8 cellular contexts compared by ENCODE assay signal in the genomic region with DNA sequence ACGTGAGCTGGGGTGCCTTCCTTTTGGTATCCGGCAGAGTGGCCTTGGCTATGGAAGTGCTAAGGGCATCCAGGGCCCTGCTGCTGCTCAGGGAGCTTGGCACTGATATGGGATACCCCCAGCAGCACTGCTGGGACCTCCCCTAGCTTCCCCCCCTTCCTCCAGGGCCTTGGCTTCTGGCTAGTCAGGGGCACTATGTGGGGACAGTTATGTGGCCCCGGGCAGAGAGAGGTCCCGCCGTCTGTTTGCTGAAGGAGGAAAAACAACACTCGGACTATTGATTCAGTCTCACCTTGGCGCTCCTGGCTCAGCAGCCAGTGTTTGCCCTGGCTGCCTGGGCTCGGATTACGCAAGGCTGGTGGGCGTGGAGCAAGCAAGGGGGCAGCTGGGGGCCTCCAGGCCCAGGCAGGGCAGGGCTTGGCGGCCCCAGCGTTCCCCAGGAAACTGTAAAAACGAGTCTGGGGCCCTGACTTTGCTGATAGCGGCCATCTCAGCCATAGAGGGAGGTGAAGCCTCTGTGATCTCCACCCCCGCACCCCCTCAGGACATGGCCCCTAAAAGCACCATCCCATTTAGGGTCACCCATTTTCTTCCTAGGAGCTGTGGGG. TPM values are rescaled to one million over a fixed set of nuclear protein-coding genes. Genes with fewer than 3 reads are reported as not detected.
A peak's percentile ranks its signal among the peaks of the same experiment; 100 is the strongest.
DNase-seq lines count a peak whose midpoint lies in the region; ATAC-seq and TF ChIP-seq lines count a peak whose summit lies in the region.

No MANE protein-coding gene starts in this region.

- peaks cover 18% of the 10 kb centered on the region for H3K36me3 Mint-ChIP-seq in GM23338 (ENCODE audit: low read depth)

- WGBS in trophoblast cell (ENCODE audit: extremely low coverage, insufficient coverage, insufficient read length) = no CpG with 5 or more reads among the region's 15 CpGs

- H3K27ac ChIP-seq in GM23338 (ENCODE audit: low read depth) (peak overlapping the region; percentile 59; the same call in 1 of the 2 replicates), dorsolateral prefrontal cortex (peak overlapping the region in 55 of 59 donors; percentile 10 to 99 (median 93)), trophoblast cell (ENCODE audit: low read depth, low read length) (peak overlapping the region; percentile 92)

- H3K79me2 ChIP-seq in GM23338 (replicated peaks; ENCODE audit: insufficient read depth) (peaks cover 22% of the 10 kb centered on the region), trophoblast cell (ENCODE audit: control insufficient read depth, insufficient read depth, low read length, poor library complexity) (peaks cover 36% of the 10 kb centered on the region)

- H3K4me3 Mint-ChIP-seq in GM23338 = no peak overlapping the region

- H2BK120ac ChIP-seq in trophoblast cell (ENCODE audit: insufficient read depth, low read length, poor library complexity) = no peak overlapping the region

- peak overlapping the region; percentile 98 for H3K4ac ChIP-seq in trophoblast cell (ENCODE audit: low read depth, low read length)

- no peak overlapping the region for H3K23ac ChIP-seq in trophoblast cell (ENCODE audit: low read length)

- H3K4me3 ChIP-seq in GM23338 (peak overlapping the region; percentile 20; the same call in 1 of the 2 replicates), dorsolateral prefrontal cortex (peak overlapping the region in 39 of 59 donors; percentile 1 to 94 (median 82)), trophoblast cell (ENCODE audit: low read depth, low read length) (no peak overlapping the region)

- no peaks in the 10 kb centered on the region; the same call in 1 of the 2 replicates for H3K36me3 ChIP-seq in GM23338 (ENCODE audit: insufficient read depth)
- peaks cover 41% of the 10 kb centered on the region in 2 experiments for H3K36me3 ChIP-seq in trophoblast cell (ENCODE audit: control insufficient read depth in 1 of 2, insufficient read depth in 2 of 2, low read length in 2 of 2)

- peaks cover 17% of the 10 kb centered on the region for H3F3A ChIP-seq in GM23338 (replicated peaks; ENCODE audit: low read depth)

- H2BK12ac ChIP-seq in trophoblast cell (ENCODE audit: low read length) = peak overlapping the region; percentile 19

- no peaks in the 10 kb centered on the region for H3K9me3 Mint-ChIP-seq in GM23338

- peaks cover 41% of the 10 kb centered on the region for H3K4me1 ChIP-seq in GM23338 (ENCODE audit: insufficient read depth)
- peaks cover 23 to 31% of the 10 kb centered on the region in 2 experiments for H3K4me1 ChIP-seq in trophoblast cell (ENCODE audit: control insufficient read depth in 1 of 2, insufficient read depth in 2 of 2, low read length in 2 of 2)

- H2AFZ ChIP-seq in GM23338 = no peak overlapping the region
- peak overlapping the region; percentile 5 for H2AFZ ChIP-seq in trophoblast cell (ENCODE audit: insufficient read depth, low read length, poor library complexity)

- H3K27me3 ChIP-seq in GM23338 (ENCODE audit: insufficient read depth) (no peaks in the 10 kb centered on the region), dorsolateral prefrontal cortex (no peaks in the 10 kb centered on the region), trophoblast cell (ENCODE audit: insufficient read depth, low read length) (no peaks in the 10 kb centered on the region)

- H4K12ac ChIP-seq in trophoblast cell (ENCODE audit: low read depth, low read length) = no peak overlapping the region

- ATAC-seq in GM23338 (peak; percentile 39), GM21529 (IDR thresholded peaks at IDR 0.05; ENCODE audit: unreplicated experiment) (no peak), HG03571 (IDR thresholded peaks at IDR 0.05; ENCODE audit: unreplicated experiment) (no peak)

- H4K20me1 ChIP-seq in GM23338 (replicated peaks; ENCODE audit: insufficient read depth) = no peaks in the 10 kb centered on the region

- peak overlapping the region; percentile 12 for H2BK5ac ChIP-seq in trophoblast cell (ENCODE audit: low read depth, low read length, poor library complexity)

- H3K9me2 ChIP-seq in GM23338 (ENCODE audit: insufficient read depth) = no peaks in the 10 kb centered on the region

- peaks cover 49% of the 10 kb centered on the region for H3K79me1 ChIP-seq in trophoblast cell (ENCODE audit: low read length)

- peaks cover 6% of the 10 kb centered on the region for H3K27me3 Mint-ChIP-seq in GM23338 (ENCODE audit: insufficient read depth, low read depth, poor library complexity)

- H4K91ac ChIP-seq in trophoblast cell (ENCODE audit: low read depth, low read length) = peak overlapping the region; percentile 69

- intact Hi-C loops in dorsolateral prefrontal cortex (cut with DNase I) = loop anchor here (2.0 to 5.0 kb wide), 3 partner anchors 29 to 157 kb away; a partner anchor contains a TSS

- peak overlapping the region; percentile 84; the same call in 1 of the 2 replicates for H3K4me2 ChIP-seq in GM23338
- H3K4me2 ChIP-seq in trophoblast cell (ENCODE audit: low read length) = peak overlapping the region; percentile 89

- H3K4me1 Mint-ChIP-seq in GM23338 = peaks cover 45% of the 10 kb centered on the region

- no peak overlapping the region for H3K27ac Mint-ChIP-seq in GM23338

- peak overlapping the region; percentile 25 for H4K8ac ChIP-seq in trophoblast cell (ENCODE audit: low read depth, low read length)

- H3K9me3 ChIP-seq in trophoblast cell (ENCODE audit: insufficient read depth, low read depth, low read length) = no peaks in the 10 kb centered on the region

- H3K14ac ChIP-seq in trophoblast cell (ENCODE audit: low read length) = peak overlapping the region; percentile 36

- H2AK5ac ChIP-seq in trophoblast cell (ENCODE audit: low read length) = peak overlapping the region; percentile 11

- DNase-seq in GM23338 (ENCODE audit: low spot score) (peak; percentile 57), NCI-H526 (lab: John Stamatoyannopoulos, UW) (peak; percentile 55 to 89), dorsolateral prefrontal cortex (no peak), trophoblast cell (no peak), NK-92 (lab: John Stamatoyannopoulos, UW; ENCODE audit: unreplicated experiment) (no peak), OCI-M2 (lab: John Stamatoyannopoulos, UW; ENCODE audit: unreplicated experiment) (no peak)

- peak overlapping the region; percentile 2 for H3K18ac ChIP-seq in trophoblast cell (ENCODE audit: low read length)

- peak overlapping the region; percentile 57 for H3K9ac ChIP-seq in trophoblast cell (ENCODE audit: low read length)

- TF ChIP-seq CTCF in GM23338 (conservative IDR thresholded peaks at IDR 0.05; ENCODE audit: low read depth in 2 of 2) = no peak
- no peak for TF ChIP-seq CTCF in dorsolateral prefrontal cortex (IDR thresholded peaks at IDR 0.05 in 54 of 56, conservative IDR thresholded peaks at IDR 0.05 in 2 of 56; ENCODE audit: low read depth in 1 of 56, partially characterized antibody in 56 of 56)

TF ChIP-seq in GM23338, 12 proteins besides CTCF, POLR2A, EP300 and RAD21 (continues in another document):
- TF ChIP-seq NANOG (IDR thresholded peaks at IDR 0.05; ENCODE audit: borderline replicate concordance) (no peak), STAT1 (IDR thresholded peaks at IDR 0.05; ENCODE audit: unreplicated experiment) (no peak), JUNB (IDR thresholded peaks at IDR 0.05; ENCODE audit: unreplicated experiment) (no peak), CREB1 (CRISPR knock-in tag; IDR thresholded peaks at IDR 0.05; ENCODE audit: low read depth) (no peak), POLR2AphosphoS5 (IDR thresholded peaks at IDR 0.05; ENCODE audit: low read depth) (no peak), EZH2phosphoT487 (IDR thresholded peaks at IDR 0.05; ENCODE audit: unreplicated experiment) (no peak), ZNF331 (CRISPR knock-in tag; IDR thresholded peaks at IDR 0.05; ENCODE audit: low read depth) (no peak)
- TF ChIP-seq, protein P1, sequence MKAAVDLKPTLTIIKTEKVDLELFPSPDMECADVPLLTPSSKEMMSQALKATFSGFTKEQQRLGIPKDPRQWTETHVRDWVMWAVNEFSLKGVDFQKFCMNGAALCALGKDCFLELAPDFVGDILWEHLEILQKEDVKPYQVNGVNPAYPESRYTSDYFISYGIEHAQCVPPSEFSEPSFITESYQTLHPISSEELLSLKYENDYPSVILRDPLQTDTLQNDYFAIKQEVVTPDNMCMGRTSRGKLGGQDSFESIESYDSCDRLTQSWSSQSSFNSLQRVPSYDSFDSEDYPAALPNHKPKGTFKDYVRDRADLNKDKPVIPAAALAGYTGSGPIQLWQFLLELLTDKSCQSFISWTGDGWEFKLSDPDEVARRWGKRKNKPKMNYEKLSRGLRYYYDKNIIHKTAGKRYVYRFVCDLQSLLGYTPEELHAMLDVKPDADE (IDR thresholded peaks at IDR 0.05) = no peak

RNA-seq across cellular contexts. Expression of a gene that starts 5.7 kb away (rescaled TPM):
- total RNA-seq in GM23338 (2014; rRNA removed; shearing (Covaris generic)) = 15.7 and 20.9 TPM in 2 replicates
- polyA plus RNA-seq in GM23338 (2016; fragmentation: Nextera tagmentation; extraction: Ambion mirVana) = 6.3 and 7.4 TPM in 2 replicates
- 10 to 100 TPM; 28.0 to 73.1 (median 40.8) TPM for total RNA-seq in dorsolateral prefrontal cortex
- 241 and 261 TPM in 2 replicates for polyA plus RNA-seq in trophoblast cell (2013)

RNA-seq across cellular contexts. Expression of a gene that starts 10.2 kb away (rescaled TPM):
- total RNA-seq in GM23338 (2014; rRNA removed; shearing (Covaris generic)) = 14.4 and 18.6 TPM in 2 replicates
- polyA plus RNA-seq in GM23338 (2016; fragmentation: Nextera tagmentation; extraction: Ambion mirVana) = 2.7 and 3.1 TPM in 2 replicates
- total RNA-seq in dorsolateral prefrontal cortex = 10 to 100 TPM in 95 of 120 experiments, 1 to 10 TPM in 25; 5.3 to 39.5 (median 13.8) TPM
- polyA plus RNA-seq in trophoblast cell (2013) = 11.0 and 11.7 TPM in 2 replicates

RNA-seq across cellular contexts. Expression of a gene that starts 29.0 kb away (rescaled TPM):
- 3.5 and 17.1 TPM in 2 replicates for total RNA-seq in GM23338 (2014; rRNA removed; shearing (Covaris generic))
- polyA plus RNA-seq in GM23338 (2016; fragmentation: Nextera tagmentation; extraction: Ambion mirVana) = 8.0 and 8.2 TPM in 2 replicates
- 100 to 1,000 TPM; 152 to 468 (median 226) TPM for total RNA-seq in dorsolateral prefrontal cortex
- 21.0 and 22.3 TPM in 2 replicates for polyA plus RNA-seq in trophoblast cell (2013)

RNA-seq across cellular contexts. Expression of a gene that starts 58.2 kb away (rescaled TPM):
- 9.1 and 19.0 TPM in 2 replicates for total RNA-seq in GM23338 (2014; rRNA removed; shearing (Covaris generic))
- polyA plus RNA-seq in GM23338 (2016; fragmentation: Nextera tagmentation; extraction: Ambion mirVana) = 16.0 and 17.4 TPM in 2 replicates
- 10 to 100 TPM in 119 of 120 experiments, 1 to 10 TPM in 1; 8.6 to 40.8 (median 20.2) TPM for total RNA-seq in dorsolateral prefrontal cortex
- 6.9 and 7.4 TPM in 2 replicates for polyA plus RNA-seq in trophoblast cell (2013)

Comparison
In these comparisons a context has a peak if more than half of its experiments do, and no peak if none do; other contexts are left out.
1. DNase-seq: peak in GM23338 (single experiment) and NCI-H526 (2 of 2); none in dorsolateral prefrontal cortex (0 of 10), trophoblast cell (0 of 2), NK-92 (single experiment) and OCI-M2 (single experiment).
2. Peak in every context shown above with its lines, with median percentiles within 50 percentile points of each other: H3K27ac ChIP-seq.